ENCODE assay signal across 8 cellular contexts in the genomic region with DNA sequence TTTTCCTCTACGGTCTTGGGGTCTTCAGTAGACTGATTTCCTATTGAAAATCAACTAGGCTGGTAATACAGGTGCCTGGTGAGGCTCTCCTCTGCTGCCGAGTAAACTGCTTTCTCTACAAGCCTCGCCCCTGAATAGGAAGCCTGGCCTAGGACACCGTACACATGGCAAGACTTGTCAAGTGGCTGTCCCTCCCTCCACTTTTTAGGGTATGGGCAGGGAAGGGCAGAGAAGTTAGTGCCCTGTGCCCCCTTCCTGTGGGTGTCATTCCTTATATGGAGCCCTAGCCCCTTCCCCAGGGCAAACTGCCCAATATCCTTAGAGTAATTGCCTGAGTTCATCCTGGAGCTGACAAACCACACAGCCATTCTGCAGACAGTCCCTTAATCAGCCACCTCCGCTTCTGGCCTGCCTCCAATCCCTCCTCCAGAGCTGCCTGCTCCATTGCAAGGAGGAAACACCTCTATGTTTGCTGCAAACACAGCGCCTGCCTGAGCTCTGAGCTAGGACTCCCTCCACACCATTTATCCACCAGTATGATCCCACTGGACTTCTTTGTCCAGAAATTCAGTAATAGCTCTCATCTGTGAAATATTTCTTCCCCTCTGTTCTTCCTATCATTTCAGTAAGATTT.
A peak's percentile ranks its signal among the peaks of the same experiment; 100 is the strongest.
DNase-seq lines count a peak whose midpoint lies in the region; ATAC-seq lines count a peak whose summit lies in the region.

No MANE protein-coding gene starts in this region.

- intact Hi-C loops in Right ventricle myocardium inferior (cut with DNase I), result loop anchor here (5.0 kb wide), 1 partner anchor 77 kb away; no protein-coding TSS in a partner anchor
- intact Hi-C loops in posterior vena cava (cut with DNase I), result no loop called here

- ATAC-seq in Right ventricle myocardium inferior (peak; percentile 86), HG03280 (IDR thresholded peaks at IDR 0.05; ENCODE audit: unreplicated experiment) (no peak)

- DNase-seq in DMS153 (lab: John Stamatoyannopoulos, UW) (peak; percentile 60), SHP77 treated with DMSO at 0.1 percent for 48 hours (lab: John Stamatoyannopoulos, UW) (peak; percentile 8), Right ventricle myocardium inferior (ENCODE audit: missing footprints) (peak; percentile 78), posterior vena cava (ENCODE audit: low spot score) (peak; percentile 85), GOT3 (lab: John Stamatoyannopoulos, UW) (no peak), HCEC 1CT (no peak), NCI-H128 (lab: John Stamatoyannopoulos, UW; ENCODE audit: unreplicated experiment) (no peak)

Comparison
In these comparisons a context has a peak if more than half of its experiments do, and no peak if none do; other contexts are left out.
1. DNase-seq: peak in DMS153 (single experiment), SHP77 treated with DMSO at 0.1 percent for 48 hours (single experiment), Right ventricle myocardium inferior (single experiment) and posterior vena cava (single experiment); none in GOT3 (single experiment), HCEC 1CT (single experiment) and NCI-H128 (single experiment).